22 cellular contexts compared by ENCODE assay signal in genomic region chr3:14082108-14082657, GRCh38. TPM values are rescaled to one million over a fixed set of nuclear protein-coding genes. Genes with fewer than 3 reads are reported as not detected.
DNase-seq lines count a peak whose midpoint lies in the region; ATAC-seq lines count a peak whose summit lies in the region.
"Had no signal": no experiment of that assay in that cellular context is flagged by ENCODE, and none has a peak within 500 bp of the region (broad histone marks: within the 10 kb centered on the region; RNA-seq: fewer than 3 reads in every experiment).

No MANE protein-coding gene starts in this region.

- H3K4me1 Mint-ChIP-seq in T-helper 1 cell treated with Interleukin-12 subunit alpha and Interleukin-12 subunit beta and Interleukin-4 antibody, amounts not matched to agents 30 μg/mL and 1 μg/mL, for 36 hours (ENCODE audit: low read depth): peaks cover 5% of the 10 kb centered on the region
- peaks cover 8% of the 10 kb centered on the region for H3K4me1 Mint-ChIP-seq in activated naive CD8-positive, alpha-beta T cell treated with anti-CD3 and anti-CD28 coated beads for 36 hours
- peaks cover 13% of the 10 kb centered on the region for H3K4me1 Mint-ChIP-seq in stimulated activated naive CD8-positive, alpha-beta T cell treated with anti-CD3 and anti-CD28 coated beads, Interleukin-15, amount 100 ng/mL, for 72 hours
- H3K4me1 Mint-ChIP-seq: GM23338 had no signal

- peaks cover 37% of the 10 kb centered on the region for H3K9me3 Mint-ChIP-seq in T-helper 1 cell treated with Interleukin-12 subunit alpha and Interleukin-12 subunit beta and Interleukin-4 antibody, amounts not matched to agents 30 μg/mL and 1 μg/mL, for 36 hours
- peaks cover 7% of the 10 kb centered on the region for H3K9me3 Mint-ChIP-seq in activated naive CD8-positive, alpha-beta T cell treated with anti-CD3 and anti-CD28 coated beads for 36 hours
- H3K9me3 Mint-ChIP-seq in stimulated activated naive CD8-positive, alpha-beta T cell treated with anti-CD3 and anti-CD28 coated beads, Interleukin-15, amount 100 ng/mL, for 72 hours: peaks cover 17 to 23% of the 10 kb centered on the region in 2 donors

- no peaks in the 10 kb centered on the region for H3K27me3 Mint-ChIP-seq in T-helper 1 cell treated with Interleukin-12 subunit alpha and Interleukin-12 subunit beta and Interleukin-4 antibody, amounts not matched to agents 30 μg/mL and 1 μg/mL, for 36 hours (ENCODE audit: low read depth)
- peaks cover 11% of the 10 kb centered on the region for H3K27me3 Mint-ChIP-seq in activated naive CD8-positive, alpha-beta T cell treated with anti-CD3 and anti-CD28 coated beads for 36 hours
- peaks cover 17% of the 10 kb centered on the region for H3K27me3 Mint-ChIP-seq in stimulated activated naive CD8-positive, alpha-beta T cell treated with anti-CD3 and anti-CD28 coated beads, Interleukin-15, amount 100 ng/mL, for 72 hours
- H3K27me3 Mint-ChIP-seq: CD4-positive, alpha-beta T cell had no signal

- peak overlapping the region; percentile 18 for H3K4me3 Mint-ChIP-seq in T-helper 1 cell treated with Interleukin-12 subunit alpha and Interleukin-12 subunit beta and Interleukin-4 antibody, amounts not matched to agents 30 μg/mL and 1 μg/mL, for 36 hours
- no peak overlapping the region for H3K4me3 Mint-ChIP-seq in activated naive CD8-positive, alpha-beta T cell treated with anti-CD3 and anti-CD28 coated beads for 36 hours
- H3K4me3 Mint-ChIP-seq in stimulated activated naive CD8-positive, alpha-beta T cell treated with anti-CD3 and anti-CD28 coated beads, Interleukin-15, amount 100 ng/mL, for 72 hours: peak overlapping the region; percentile 8 to 9
- H3K4me3 Mint-ChIP-seq: activated naive CD8-positive, alpha-beta T cell; CD4-positive, alpha-beta T cell; GM23338 had no signal

- H3K27ac Mint-ChIP-seq in T-helper 1 cell treated with Interleukin-12 subunit alpha and Interleukin-12 subunit beta and Interleukin-4 antibody, amounts not matched to agents 30 μg/mL and 1 μg/mL, for 36 hours: no peak overlapping the region
- H3K27ac Mint-ChIP-seq in activated naive CD8-positive, alpha-beta T cell treated with anti-CD3 and anti-CD28 coated beads for 36 hours: peak overlapping the region; percentile 30
- no peak overlapping the region for H3K27ac Mint-ChIP-seq in stimulated activated naive CD8-positive, alpha-beta T cell treated with anti-CD3 and anti-CD28 coated beads, Interleukin-15, amount 100 ng/mL, for 72 hours
- H3K27ac Mint-ChIP-seq: activated naive CD8-positive, alpha-beta T cell; CD4-positive, alpha-beta T cell; GM23338 had no signal

- DNase-seq in stimulated activated CD4-positive, alpha-beta T cell treated with anti-CD3 and anti-CD28 coated beads, Interleukin-12 subunit alpha, Interleukin-12 subunit beta, amount 100 ng/mL, for 48 hours (ENCODE audit: low read depth in 2 of 3, low spot score in 1 of 3): peak in 2 of 3 donors; percentile 4 to 6
- no peak for DNase-seq in stimulated activated CD4-positive, alpha-beta T cell treated with anti-CD3 and anti-CD28 coated beads, Interleukin-4, amount 100 ng/mL, for 1 hour
- peak; percentile 10 for DNase-seq in activated naive CD8-positive, alpha-beta T cell treated with anti-CD3 and anti-CD28 coated beads for 36 hours
- DNase-seq in stimulated activated naive CD8-positive, alpha-beta T cell treated with anti-CD3 and anti-CD28 coated beads, Interleukin-15, amount 100 ng/mL, for 72 hours: peak in 1 of 2 donors; percentile 28
- no peak for DNase-seq in putamen (ENCODE audit: low spot score)
- DNase-seq in activated effector memory CD4-positive, alpha-beta T cell treated with anti-CD3 and anti-CD28 coated beads, Interleukin-2, amount 50 U/mL, for 16 hours: no peak
- DNase-seq: body of pancreas; CD4-positive, alpha-beta T cell; DMS 273 treated with DMSO at 0.1 percent for 48 hours; effector memory CD4-positive, alpha-beta T cell; esophagus squamous epithelium; KG1; NCI-H187; NCI-H2227 treated with DMSO at 0.1 percent for 48 hours; NCI-H774; SHP77; SW 1271; upper lobe of left lung had no signal

- peak; percentile 96 for ATAC-seq in stimulated activated naive CD8-positive, alpha-beta T cell treated with anti-CD3 and anti-CD28 coated beads, Interleukin-15, amount 100 ng/mL, for 72 hours
- ATAC-seq in HG03469 (IDR thresholded peaks at IDR 0.05; ENCODE audit: unreplicated experiment): no peak
- ATAC-seq: body of pancreas, GM23338 had no signal

- no peaks in the 10 kb centered on the region for H3K36me3 Mint-ChIP-seq in T-helper 1 cell treated with Interleukin-12 subunit alpha and Interleukin-12 subunit beta and Interleukin-4 antibody, amounts not matched to agents 30 μg/mL and 1 μg/mL, for 36 hours (ENCODE audit: low read depth)
- H3K36me3 Mint-ChIP-seq in activated naive CD8-positive, alpha-beta T cell treated with anti-CD3 and anti-CD28 coated beads for 36 hours: no peaks in the 10 kb centered on the region

RNA-seq across cellular contexts. Expression of gene CHCHD4, which starts 42.5 kb away (rescaled TPM):
- total RNA-seq in activated naive CD8-positive, alpha-beta T cell treated with anti-CD3 and anti-CD28 coated beads for 36 hours: 10 to 100 TPM; 27.7 to 29.8 TPM

RNA-seq across cellular contexts. Expression of gene TMEM43, which starts 42.7 kb away (rescaled TPM):
- 10 to 100 TPM; 26.8 to 27.0 TPM for total RNA-seq in activated naive CD8-positive, alpha-beta T cell treated with anti-CD3 and anti-CD28 coated beads for 36 hours

Comparison
In these comparisons a context has a peak if more than half of its experiments do, and no peak if none do; other contexts are left out.
1. DNase-seq: peak in stimulated activated CD4-positive, alpha-beta T cell treated with anti-CD3 and anti-CD28 coated beads, Interleukin-12 subunit alpha, Interleukin-12 subunit beta, amount 100 ng/mL, for 48 hours (2 of 3) and activated naive CD8-positive, alpha-beta T cell treated with anti-CD3 and anti-CD28 coated beads for 36 hours (single experiment); none in stimulated activated CD4-positive, alpha-beta T cell treated with anti-CD3 and anti-CD28 coated beads, Interleukin-4, amount 100 ng/mL, for 1 hour (single experiment), putamen (single experiment) and activated effector memory CD4-positive, alpha-beta T cell treated with anti-CD3 and anti-CD28 coated beads, Interleukin-2, amount 50 U/mL, for 16 hours (single experiment).